Comparison of ENCODE assay signal across 8 cellular contexts in the genomic region with DNA sequence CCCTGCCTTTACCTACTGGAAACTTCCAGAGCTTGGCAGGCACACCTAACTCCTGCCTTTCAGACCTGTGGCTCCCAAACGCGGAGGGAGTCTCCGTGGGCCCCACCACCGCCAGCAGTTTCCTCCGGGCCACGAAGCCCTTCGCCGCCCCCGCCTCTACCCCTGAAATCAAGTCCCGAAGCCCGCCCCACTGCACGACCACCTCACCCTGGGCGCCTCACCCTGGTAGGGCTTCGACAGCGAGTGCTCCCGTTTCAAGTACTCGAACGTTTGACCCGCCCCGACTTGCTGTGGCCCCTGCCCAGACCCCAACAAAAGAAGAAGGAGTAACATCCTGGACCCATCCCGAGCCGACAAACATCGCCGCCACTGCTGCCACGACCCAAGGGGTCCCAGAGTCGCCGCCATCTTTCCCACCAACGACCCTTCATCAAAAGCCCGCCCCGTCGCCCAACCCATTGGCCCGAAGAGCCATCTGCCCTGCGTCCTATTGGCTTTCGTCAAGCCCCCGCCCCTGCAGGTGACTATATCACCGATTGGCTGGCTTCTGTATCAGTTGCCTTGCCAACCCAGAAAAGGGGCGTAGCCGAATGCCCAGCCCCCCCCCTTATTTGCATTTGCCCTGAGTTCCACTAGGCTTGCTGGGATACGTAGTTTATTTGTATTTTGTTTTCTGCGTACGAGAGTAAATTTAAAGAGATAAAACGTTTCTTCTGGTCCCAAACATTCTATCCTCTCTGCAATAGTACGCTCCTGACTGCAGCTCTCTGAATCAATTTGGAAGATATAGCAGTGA.
DNase-seq lines count a peak whose midpoint lies in the region; ATAC-seq and TF ChIP-seq lines count a peak whose summit lies in the region.

TSS of gene LMAN2L (minus strand) at position 432 of the 796 bp plus-strand sequence. CDS start at position 408, 24 bp downstream.

- TF ChIP-seq CTCF in AG09309 (IDR thresholded peaks at IDR 0.05; ENCODE audit: control insufficient read depth, insufficient read depth, low read depth, low read length, missing control alignments): no peak

- DNase-seq in AG09309 (ENCODE audit: low read depth) (peak; percentile 90), NCI-H446 (lab: John Stamatoyannopoulos, UW) (peak; percentile 89 to 96), cerebellar nuclear complex (lab: John Stamatoyannopoulos, UW) (peak; percentile 93 to 99), islet precursor cell (peak; percentile 99)
- DNase-seq in stimulated activated CD4-positive, alpha-beta T cell treated with anti-CD3 and anti-CD28 coated beads, Interleukin-12 subunit alpha, Interleukin-12 subunit beta, amount 100 ng/mL, for 48 hours (ENCODE audit: low read depth in 2 of 3, low spot score in 1 of 3): peak; percentile 91 to 96 (median 94)

- peak within 1 kb of the TSS; percentile 80 for H3K4me3 ChIP-seq in AG09309 (ENCODE audit: control insufficient read depth, low read depth, low read length)

- ATAC-seq in GM19025 (IDR thresholded peaks at IDR 0.05; ENCODE audit: low read depth, unreplicated experiment) (peak; percentile 99), HG03342 (IDR thresholded peaks at IDR 0.05; ENCODE audit: unreplicated experiment) (peak; percentile 99)
- ATAC-seq in activated CD4-positive, CD25-positive, alpha-beta regulatory T cell treated with anti-CD3 and anti-CD28 coated beads, Interleukin-2, amount 50 U/mL, for 24 hours: peak; percentile 100

Comparison
In these comparisons a context has a peak if more than half of its experiments do, and no peak if none do; other contexts are left out.
1. Peak in every context shown above with its lines: DNase-seq, ATAC-seq and H3K4me3 ChIP-seq.